In the genomic region with DNA sequence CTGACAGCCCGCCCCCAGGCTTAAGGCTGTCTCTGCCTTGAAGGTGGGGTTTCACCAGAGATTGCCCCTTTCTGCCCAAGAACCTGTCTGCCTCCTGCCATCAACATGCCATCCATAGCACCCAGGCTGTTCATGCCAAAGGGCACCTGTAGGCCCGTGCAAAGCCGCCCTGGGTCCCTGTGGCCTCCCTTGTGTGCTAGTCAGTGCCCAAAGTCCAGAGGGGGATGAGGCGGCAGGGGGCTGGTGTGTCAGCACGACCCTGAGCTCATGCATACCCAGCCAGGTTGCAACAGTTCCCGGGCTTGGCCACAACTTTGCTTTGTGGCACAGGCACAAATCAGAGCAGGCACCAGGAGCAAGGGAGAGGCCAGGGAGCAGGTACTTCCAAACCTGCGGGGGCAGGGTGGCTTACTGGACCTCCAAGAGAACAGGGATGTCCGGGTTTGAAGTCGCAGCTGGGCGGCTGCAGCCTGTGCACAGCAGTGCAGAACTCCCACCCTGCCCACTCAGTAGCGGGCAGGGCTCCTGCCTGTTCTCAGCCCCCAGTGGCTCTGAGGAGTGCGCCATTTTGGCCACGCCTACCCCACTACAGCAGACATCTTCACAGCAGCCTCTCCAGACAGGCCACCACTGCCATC, we compare ENCODE assay signal across 1 cellular context.
TF ChIP-seq lines count a peak whose summit lies in the region.

No MANE protein-coding gene starts in this region.

TF ChIP-seq in H1, 55 proteins besides CTCF, POLR2A, EP300 and RAD21:
- TF ChIP-seq MAFK (IDR thresholded peaks at IDR 0.05; ENCODE audit: low read depth, low read length), result no peak
- no peak for TF ChIP-seq EZH2 (IDR thresholded peaks at IDR 0.05; ENCODE audit: low read depth, low read length, severe bottlenecking)
- TF ChIP-seq, protein P1, sequence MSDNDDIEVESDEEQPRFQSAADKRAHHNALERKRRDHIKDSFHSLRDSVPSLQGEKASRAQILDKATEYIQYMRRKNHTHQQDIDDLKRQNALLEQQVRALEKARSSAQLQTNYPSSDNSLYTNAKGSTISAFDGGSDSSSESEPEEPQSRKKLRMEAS (IDR thresholded peaks at IDR 0.05), result no peak
- TF ChIP-seq ZNF274 (IDR thresholded peaks at IDR 0.05; ENCODE audit: borderline replicate concordance, extremely low read depth, low read length), result no peak
- no peak for TF ChIP-seq TCF12 (IDR thresholded peaks at IDR 0.05; ENCODE audit: low read depth, low read length)
- TF ChIP-seq RXRA (IDR thresholded peaks at IDR 0.05; ENCODE audit: insufficient read depth, low read depth, low read length), result no peak
- no peak for TF ChIP-seq TAF1 (IDR thresholded peaks at IDR 0.05; ENCODE audit: low read depth, low read length)
